ENCODE assay signal across 8 cellular contexts in the genomic region with DNA sequence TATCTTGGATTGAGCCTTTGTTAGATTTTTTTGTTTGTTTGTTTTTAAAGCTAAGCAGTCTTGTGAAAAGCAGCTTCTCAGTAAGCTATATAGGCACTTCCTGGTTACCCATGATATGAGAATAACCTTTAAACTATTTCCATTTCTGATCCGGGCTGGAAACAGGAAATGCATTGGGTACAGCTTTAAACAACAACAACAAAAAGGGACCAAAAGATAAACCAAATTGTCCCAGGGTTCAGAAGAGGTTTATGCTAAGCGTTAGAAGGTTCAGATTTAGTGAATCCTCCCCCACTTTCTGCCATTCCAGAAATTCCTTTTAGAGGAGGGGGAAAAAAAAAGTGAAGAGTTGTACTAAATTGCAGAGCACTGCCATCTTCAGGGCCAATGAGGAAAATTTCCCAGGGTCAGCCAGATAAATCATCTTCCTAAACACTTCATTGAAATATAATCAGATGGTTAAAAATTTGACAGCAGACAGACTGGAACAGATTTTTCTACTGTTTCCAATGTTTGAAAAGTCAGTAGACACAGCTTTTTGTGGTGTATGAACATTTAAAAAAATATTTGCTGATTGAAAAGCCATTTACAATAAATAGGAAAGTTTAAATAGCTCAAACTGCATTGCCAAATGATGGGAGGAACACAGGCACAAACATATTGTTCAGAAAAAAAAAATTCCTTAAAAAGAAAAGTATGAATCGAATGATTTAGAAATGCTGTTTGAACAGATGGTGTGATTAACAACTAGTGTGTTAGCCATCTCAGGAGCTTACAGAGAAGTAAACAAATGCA.
DNase-seq lines count a peak whose midpoint lies in the region; ATAC-seq and TF ChIP-seq lines count a peak whose summit lies in the region.

No MANE protein-coding gene starts in this region.

- no peaks in the 10 kb centered on the region for H3K27me3 Mint-ChIP-seq in CD8-positive, alpha-beta T cell (ENCODE audit: low read depth)

- no peaks in the 10 kb centered on the region for H3K9me2 ChIP-seq in PC-9 (ENCODE audit: insufficient read depth)

- TF ChIP-seq CTCF in CD8-positive, alpha-beta T cell (IDR thresholded peaks at IDR 0.05), result peak; percentile 40
- peak; percentile 76 for TF ChIP-seq CTCF in PC-9 (conservative IDR thresholded peaks at IDR 0.05)

- H3K4me2 ChIP-seq in PC-9, result peak overlapping the region; percentile 68

- no peaks in the 10 kb centered on the region for H3K9me3 Mint-ChIP-seq in CD8-positive, alpha-beta T cell

- no peak overlapping the region for H3K27ac ChIP-seq in CD8-positive, alpha-beta T cell (ENCODE audit: low read depth, low read length)
- H3K27ac ChIP-seq in PC-9, result peak overlapping the region; percentile 80
- peak overlapping the region; percentile 46 to 55 for H3K27ac ChIP-seq in mucosa of rectum (ENCODE audit: low read depth in 2 of 2, low read length in 2 of 2)

- intact Hi-C loops in CD8-positive, alpha-beta T cell (cut with DNase I, micrococcal nuclease), result loop anchor here (2.0 to 5.0 kb wide), 2 partner anchors 645 to 648 kb away; no protein-coding TSS in a partner anchor
- intact Hi-C loops in PC-9 (cut with micrococcal nuclease; ENCODE audit: unreplicated experiment), result loop anchor here (1.0 to 10.0 kb wide), 9 partner anchors 95 to 860 kb away; no protein-coding TSS in a partner anchor

- no peak overlapping the region for H3K27ac Mint-ChIP-seq in CD8-positive, alpha-beta T cell

- H3K4me3 ChIP-seq in CD8-positive, alpha-beta T cell (ENCODE audit: low read depth, low read length), result no peak overlapping the region
- peak overlapping the region; percentile 21; the same call in 1 of the 2 replicates for H3K4me3 ChIP-seq in PC-9
- H3K4me3 ChIP-seq in mucosa of rectum (ENCODE audit: low read length in 2 of 2), result peak overlapping the region; percentile 46 to 70

- no peaks in the 10 kb centered on the region for H3K27me3 ChIP-seq in CD8-positive, alpha-beta T cell (ENCODE audit: insufficient read depth, low read length)
- H3K27me3 ChIP-seq in PC-9 (ENCODE audit: insufficient read depth, low read depth) (no peaks in the 10 kb centered on the region), mucosa of rectum (ENCODE audit: control insufficient read depth in 2 of 2, insufficient read depth in 2 of 2, low read length in 2 of 2) (peaks cover 0 to 3% of the 10 kb centered on the region in 2 donors)

- H4K20me1 ChIP-seq in PC-9 (ENCODE audit: insufficient read depth), result no peaks in the 10 kb centered on the region

- no peak overlapping the region for H3K9ac ChIP-seq in mucosa of rectum (ENCODE audit: low read depth in 1 of 2, low read length in 2 of 2)

- H3K36me3 Mint-ChIP-seq in CD8-positive, alpha-beta T cell, result no peaks in the 10 kb centered on the region

- H2AFZ ChIP-seq in PC-9, result peak overlapping the region; percentile 78; the same call in 1 of the 2 replicates

- no peaks in the 10 kb centered on the region for H3K4me1 Mint-ChIP-seq in CD8-positive, alpha-beta T cell (ENCODE audit: low read depth)

- no peaks in the 10 kb centered on the region for H3K4me1 ChIP-seq in CD8-positive, alpha-beta T cell (ENCODE audit: insufficient read depth, low read length)
- H3K4me1 ChIP-seq in PC-9 (replicated peaks; ENCODE audit: insufficient read depth) (0 out of 2 replicates have a peak, but pooled peaks cover 4% of the 10 kb centered on the region), mucosa of rectum (ENCODE audit: control insufficient read depth in 2 of 2, insufficient read depth in 2 of 2, low read length in 2 of 2) (no peaks in the 10 kb centered on the region)

- no TSS peak for BruUV-seq in PC-9 (replicated peaks; lab: Mats Ljungman, UMichigan)

- no peak for ATAC-seq in CD8-positive, alpha-beta T cell
- ATAC-seq in GM19324 (IDR thresholded peaks at IDR 0.05; ENCODE audit: low FRiP score, unreplicated experiment), result no peak

- no peak overlapping the region for H3K4me3 Mint-ChIP-seq in CD8-positive, alpha-beta T cell

- H3K36me3 ChIP-seq in CD8-positive, alpha-beta T cell (ENCODE audit: insufficient read depth, low read length), result no peaks in the 10 kb centered on the region
- H3K36me3 ChIP-seq in PC-9 (ENCODE audit: low read depth), result no peaks in the 10 kb centered on the region
- no peaks in the 10 kb centered on the region for H3K36me3 ChIP-seq in mucosa of rectum (ENCODE audit: control insufficient read depth in 2 of 2, insufficient read depth in 2 of 2, low read length in 2 of 2)

- H3F3A ChIP-seq in PC-9 (ENCODE audit: insufficient read depth, low read depth), result peaks cover 6% of the 10 kb centered on the region; the same call in 1 of the 2 replicates

- CTCF ChIA-PET in CD8-positive, alpha-beta T cell (lab: Charles Lee), result interaction anchor here (0.7 to 2.2 kb wide), 16 partner anchors 16 to 846 kb away, joined by 3 to 15 read pairs (median 4); no protein-coding TSS in a partner anchor
- CTCF ChIA-PET in PC-9 (lab: Charles Lee), result interaction anchor here (0.6 to 1.5 kb wide), 6 partner anchors 216 to 700 kb away, joined by 3 to 7 read pairs (median 4); no protein-coding TSS in a partner anchor

- H3K9me3 ChIP-seq in CD8-positive, alpha-beta T cell (ENCODE audit: low read length), result no peaks in the 10 kb centered on the region
- H3K9me3 ChIP-seq in PC-9 (ENCODE audit: insufficient read depth, low read depth) (no peaks in the 10 kb centered on the region), mucosa of rectum (ENCODE audit: control insufficient read depth in 2 of 2, low read length in 2 of 2) (no peaks in the 10 kb centered on the region)

- H3K79me2 ChIP-seq in PC-9 (ENCODE audit: low read depth), result no peaks in the 10 kb centered on the region

- POLR2A ChIA-PET in CD8-positive, alpha-beta T cell (lab: Charles Lee), result no interaction called here
- POLR2A ChIA-PET in PC-9 (lab: Charles Lee; ENCODE audit: unreplicated experiment), result interaction anchor here (0.6 to 0.7 kb wide), 3 partner anchors 24 to 223 kb away, joined by 3 to 4 read pairs (median 3); no protein-coding TSS in a partner anchor

- no peak for DNase-seq in CD8-positive, alpha-beta T cell
- DNase-seq in HPDE6-E6E7 (ENCODE audit: extremely low spot score) (peak; percentile 29), PC-9 (peak; percentile 37 to 92), epidermal melanocyte (ENCODE audit: insufficient read length, low spot score) (peak; percentile 61)
- DNase-seq in activated T-cell treated with anti-CD3 and anti-CD28 coated beads, Interleukin-2, amount 50 U/mL, for 48 hours, result no peak
- DNase-seq in activated CD4-positive, alpha-beta T cell treated with anti-CD3 and anti-CD28 coated beads for 1 hour, result no peak

Comparison
In these comparisons a context has a peak if more than half of its experiments do, and no peak if none do; other contexts are left out.
1. DNase-seq: peak in HPDE6-E6E7 (single experiment), PC-9 (2 of 2) and epidermal melanocyte (single experiment); none in CD8-positive, alpha-beta T cell (0 of 7), activated T-cell treated with anti-CD3 and anti-CD28 coated beads, Interleukin-2, amount 50 U/mL, for 48 hours (0 of 2) and activated CD4-positive, alpha-beta T cell treated with anti-CD3 and anti-CD28 coated beads for 1 hour (single experiment).